19 cellular contexts compared by ENCODE assay signal in genomic region chr10:13905281-13905680, GRCh38.
DNase-seq lines count a peak whose midpoint lies in the region; ATAC-seq and TF ChIP-seq lines count a peak whose summit lies in the region.
"Had no signal": no experiment of that assay in that cellular context is flagged by ENCODE, and none has a peak within 500 bp of the region (broad histone marks: within the 10 kb centered on the region; RNA-seq: fewer than 3 reads in every experiment).

No MANE protein-coding gene starts in this region.

- H3K9me3 ChIP-seq in OCI-LY3 (ENCODE audit: insufficient read depth, low read length) = 0 out of 2 replicates have a peak, but pooled peaks cover 3% of the 10 kb centered on the region
- no peaks in the 10 kb centered on the region for H3K9me3 ChIP-seq in body of pancreas
- H3K9me3 ChIP-seq: A549 had no signal

- peaks cover 53% of the 10 kb centered on the region for H3K4me1 ChIP-seq in OCI-LY3 (ENCODE audit: low read length)
- no peaks in the 10 kb centered on the region for H3K4me1 ChIP-seq in body of pancreas
- H3K4me1 ChIP-seq: A549, Caco-2 had no signal

- peak overlapping the region; percentile 49 for H3K4me2 ChIP-seq in OCI-LY3 (ENCODE audit: low read length)
- H3K4me2 ChIP-seq: A549; BLaER1 treated with 17β-estradiol and CSF1 and Interleukin-3, amounts not matched to agents 10 nM and 100 nM had no signal

- H3K4me3 ChIP-seq in OCI-LY3 (ENCODE audit: low read length) (no peak overlapping the region), body of pancreas (no peak overlapping the region)
- H3K4me3 ChIP-seq: A549; BLaER1 treated with 17β-estradiol and CSF1 and Interleukin-3, amounts not matched to agents 10 nM and 100 nM had no signal

- peaks cover 1% of the 10 kb centered on the region for H3K27me3 Mint-ChIP-seq in endothelial cell (ENCODE audit: unreplicated experiment)
- no peaks in the 10 kb centered on the region for H3K27me3 Mint-ChIP-seq in osteocyte (ENCODE audit: unreplicated experiment)
- H3K27me3 Mint-ChIP-seq: CD4-positive, alpha-beta T cell had no signal

- H3K36me3 ChIP-seq in OCI-LY3 (replicated peaks; ENCODE audit: low read depth, low read length) (no peaks in the 10 kb centered on the region), body of pancreas (replicated peaks in 1 of 2; ENCODE audit: insufficient read depth in 1 of 2, low read depth in 2 of 2) (no peaks in the 10 kb centered on the region)
- H3K36me3 ChIP-seq: BLaER1 treated with 17β-estradiol and CSF1 and Interleukin-3, amounts not matched to agents 10 nM and 100 nM had no signal

- H3K9me3 Mint-ChIP-seq in endothelial cell (ENCODE audit: unreplicated experiment) (no peaks in the 10 kb centered on the region), osteocyte (ENCODE audit: unreplicated experiment) (peaks cover 11% of the 10 kb centered on the region)
- H3K9me3 Mint-ChIP-seq: CD4-positive, alpha-beta T cell; CD8-positive, alpha-beta T cell had no signal

- H3K27ac ChIP-seq in OCI-LY3 (ENCODE audit: low read length) = no peak overlapping the region
- no peak overlapping the region for H3K27ac ChIP-seq in body of pancreas
- H3K27ac ChIP-seq: 22Rv1; A549; BLaER1 treated with 17β-estradiol and CSF1 and Interleukin-3, amounts not matched to agents 10 nM and 100 nM; C4-2B had no signal

- no peak overlapping the region for H3K9ac ChIP-seq in OCI-LY3 (ENCODE audit: low read length)
- H3K9ac ChIP-seq: BLaER1 treated with 17β-estradiol and CSF1 and Interleukin-3, amounts not matched to agents 10 nM and 100 nM had no signal

- H3K79me2 ChIP-seq in OCI-LY3 (ENCODE audit: low read length) = no peaks in the 10 kb centered on the region

- H3K4me1 Mint-ChIP-seq in endothelial cell (ENCODE audit: unreplicated experiment) (peaks cover 14% of the 10 kb centered on the region), osteocyte (ENCODE audit: unreplicated experiment) (peaks cover 13% of the 10 kb centered on the region)

- intact Hi-C loops in body of pancreas (cut with DNase I) = no loop called here

- ATAC-seq in GM18868 (IDR thresholded peaks at IDR 0.05; ENCODE audit: unreplicated experiment) = peak; percentile 31
- ATAC-seq in body of pancreas = no peak
- ATAC-seq: A549; CD8-positive, alpha-beta T cell had no signal

- H2AFZ ChIP-seq in OCI-LY3 (ENCODE audit: low read depth, low read length) = no peak overlapping the region

- H3K27me3 ChIP-seq in OCI-LY3 (ENCODE audit: low read depth, low read length) (no peaks in the 10 kb centered on the region), body of pancreas (no peaks in the 10 kb centered on the region)
- H3K27me3 ChIP-seq: BLaER1 treated with 17β-estradiol and CSF1 and Interleukin-3, amounts not matched to agents 10 nM and 100 nM had no signal

- TF ChIP-seq POLR2A in body of pancreas (IDR thresholded peaks at IDR 0.05) = no peak

- H4K20me1 ChIP-seq in OCI-LY3 (ENCODE audit: insufficient read depth, low read length) = no peaks in the 10 kb centered on the region
- H4K20me1 ChIP-seq: BLaER1 treated with 17β-estradiol and CSF1 and Interleukin-3, amounts not matched to agents 10 nM and 100 nM had no signal

- DNase-seq in endothelial cell (ENCODE audit: low spot score) (no peak), osteocyte (ENCODE audit: extremely low spot score, unreplicated experiment) (no peak), HK-2 (ENCODE audit: unreplicated experiment) (no peak), body of pancreas (no peak)
- no peak for DNase-seq in stimulated activated CD4-positive, alpha-beta T cell treated with anti-CD3 and anti-CD28 coated beads, Interleukin-12 subunit alpha, Interleukin-12 subunit beta, amount 100 ng/mL, for 4 hours
- DNase-seq: AML-193; Caco-2; Calu3; CD4-positive, alpha-beta T cell; CD8-positive, alpha-beta T cell; DMS79 treated with DMSO at 0.1 percent for 48 hours; GF-D8 had no signal

- TF ChIP-seq CTCF in OCI-LY3 (IDR thresholded peaks at IDR 0.05; ENCODE audit: low read depth, low read length) = no peak
- no peak for TF ChIP-seq CTCF in endothelial cell (IDR thresholded peaks at IDR 0.05; ENCODE audit: unreplicated experiment)
- no peak for TF ChIP-seq CTCF in osteocyte (IDR thresholded peaks at IDR 0.05)
- TF ChIP-seq CTCF in body of pancreas (IDR thresholded peaks at IDR 0.05) = no peak

- H3K4me3 Mint-ChIP-seq in endothelial cell (ENCODE audit: unreplicated experiment) (no peak overlapping the region), osteocyte (ENCODE audit: unreplicated experiment) (no peak overlapping the region)
- H3K4me3 Mint-ChIP-seq: B cell; CD4-positive, alpha-beta T cell; CD8-positive, alpha-beta T cell had no signal

- H3K27ac Mint-ChIP-seq in endothelial cell (ENCODE audit: unreplicated experiment) (peak overlapping the region; percentile 70), osteocyte (ENCODE audit: unreplicated experiment) (peak overlapping the region; percentile 45)
- H3K27ac Mint-ChIP-seq: B cell; CD4-positive, alpha-beta T cell; CD8-positive, alpha-beta T cell had no signal

- WGBS in body of pancreas, 2 donors = 92 to 97% methylated on average over 1 of the region's 1 CpG

- peaks cover 6% of the 10 kb centered on the region for H3K36me3 Mint-ChIP-seq in endothelial cell (ENCODE audit: low read depth, unreplicated experiment)
- peaks cover 45% of the 10 kb centered on the region for H3K36me3 Mint-ChIP-seq in osteocyte (ENCODE audit: unreplicated experiment)
- H3K36me3 Mint-ChIP-seq: CD8-positive, alpha-beta T cell had no signal
